ENCODE assay signal across 3 cellular contexts in the genomic region with DNA sequence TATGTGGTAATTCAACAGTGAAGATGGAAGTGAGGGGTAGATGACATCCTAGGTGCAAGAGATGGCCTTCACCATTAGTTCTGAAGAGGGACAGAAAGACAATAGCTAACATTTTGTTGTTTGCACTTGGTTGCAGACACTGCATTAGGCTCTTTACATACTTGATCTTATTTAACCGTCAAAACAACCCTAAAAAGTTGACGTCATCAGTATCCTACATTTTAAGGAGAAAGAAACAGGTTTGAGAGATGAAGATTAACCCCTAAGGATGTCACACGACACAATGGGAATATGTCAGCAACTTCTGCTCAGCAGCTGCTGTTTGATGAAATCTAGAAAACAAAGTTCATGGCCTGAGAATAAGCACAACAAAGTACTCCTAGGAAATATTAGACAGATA.
TF ChIP-seq lines count a peak whose summit lies in the region.

No MANE protein-coding gene starts in this region.

TF ChIP-seq in HepG2, 621 proteins besides CTCF, POLR2A, EP300 and RAD21:
- TF ChIP-seq XBP1 (CRISPR knock-in tag; IDR thresholded peaks at IDR 0.05) (no peak), MBD4 (IDR thresholded peaks at IDR 0.05; ENCODE audit: borderline replicate concordance, low read length) (no peak), MAFK (conservative IDR thresholded peaks at IDR 0.05 in 1 of 2, IDR thresholded peaks at IDR 0.05 in 1 of 2; ENCODE audit: low read length in 2 of 2) (peak; percentile 31 to 36; a peak in 3 of 4 replicates), CENPBD1 (CRISPR knock-in tag; IDR thresholded peaks at IDR 0.05; ENCODE audit: borderline replicate concordance, low read depth) (no peak), ZBTB3 (CRISPR knock-in tag; IDR thresholded peaks at IDR 0.05; ENCODE audit: borderline replicate concordance, low read depth) (no peak), ZNF501 (CRISPR knock-in tag; IDR thresholded peaks at IDR 0.05) (no peak), ZNF343 (CRISPR knock-in tag; IDR thresholded peaks at IDR 0.05) (no peak), ZMYM4 (CRISPR knock-in tag; IDR thresholded peaks at IDR 0.05) (no peak), ATM (IDR thresholded peaks at IDR 0.05; ENCODE audit: borderline replicate concordance) (no peak), SOX6 (IDR thresholded peaks at IDR 0.05) (no peak), SOX6 (CRISPR knock-in tag; IDR thresholded peaks at IDR 0.05) (no peak), CREB1 (IDR thresholded peaks at IDR 0.05) (peak; percentile 89), CREB1 (CRISPR knock-in tag; IDR thresholded peaks at IDR 0.05) (no peak), ZBTB37 (CRISPR knock-in tag; IDR thresholded peaks at IDR 0.05) (no peak), MAFF (IDR thresholded peaks at IDR 0.05; ENCODE audit: low read depth, low read length) (0 out of 2 replicates have a peak, but pooled peaks have one; percentile 5), KLF16 (CRISPR knock-in tag; IDR thresholded peaks at IDR 0.05) (no peak), ATF7 (IDR thresholded peaks at IDR 0.05) (peak; percentile 97), ATF7 (CRISPR knock-in tag; IDR thresholded peaks at IDR 0.05) (no peak), ZNF7 (CRISPR knock-in tag; IDR thresholded peaks at IDR 0.05) (no peak), MYC (CRISPR knock-in tag; IDR thresholded peaks at IDR 0.05; ENCODE audit: borderline replicate concordance) (no peak), HNF4A (CRISPR knock-in tag; IDR thresholded peaks at IDR 0.05) (no peak)
- TF ChIP-seq, protein P1, sequence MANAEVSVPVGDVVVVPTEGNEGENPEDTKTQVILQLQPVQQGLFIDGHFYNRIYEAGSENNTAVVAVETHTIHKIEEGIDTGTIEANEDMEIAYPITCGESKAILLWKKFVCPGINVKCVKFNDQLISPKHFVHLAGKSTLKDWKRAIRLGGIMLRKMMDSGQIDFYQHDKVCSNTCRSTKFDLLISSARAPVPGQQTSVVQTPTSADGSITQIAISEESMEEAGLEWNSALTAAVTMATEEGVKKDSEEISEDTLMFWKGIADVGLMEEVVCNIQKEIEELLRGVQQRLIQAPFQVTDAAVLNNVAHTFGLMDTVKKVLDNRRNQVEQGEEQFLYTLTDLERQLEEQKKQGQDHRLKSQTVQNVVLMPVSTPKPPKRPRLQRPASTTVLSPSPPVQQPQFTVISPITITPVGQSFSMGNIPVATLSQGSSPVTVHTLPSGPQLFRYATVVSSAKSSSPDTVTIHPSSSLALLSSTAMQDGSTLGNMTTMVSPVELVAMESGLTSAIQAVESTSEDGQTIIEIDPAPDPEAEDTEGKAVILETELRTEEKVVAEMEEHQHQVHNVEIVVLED (CRISPR knock-in tag; IDR thresholded peaks at IDR 0.05; ENCODE audit: borderline replicate concordance): no peak

TF ChIP-seq in A549, 52 proteins besides CTCF, POLR2A, EP300 and RAD21:
- TF ChIP-seq HOXB13 (CRISPR knock-in tag; IDR thresholded peaks at IDR 0.05; ENCODE audit: low read depth) (no peak), GATA3 (IDR thresholded peaks at IDR 0.05; ENCODE audit: borderline replicate concordance) (no peak), NPAS2 (CRISPR knock-in tag; IDR thresholded peaks at IDR 0.05; ENCODE audit: borderline replicate concordance) (no peak), SREBF2 (IDR thresholded peaks at IDR 0.05) (no peak), KDM1A (IDR thresholded peaks at IDR 0.05; ENCODE audit: low read depth) (no peak), MAFK (IDR thresholded peaks at IDR 0.05; ENCODE audit: partially characterized antibody) (peak; percentile 12)

TF ChIP-seq in HEK293, 187 proteins besides CTCF, POLR2A, EP300 and RAD21:
- TF ChIP-seq ATF2 (tag by site-specific recombination; IDR thresholded peaks at IDR 0.05; ENCODE audit: low read depth): peak; percentile 50; the same call in 1 of the 2 replicates
- TF ChIP-seq ZIC2 (tag by site-specific recombination; IDR thresholded peaks at IDR 0.05): no peak
